In the genomic region with DNA sequence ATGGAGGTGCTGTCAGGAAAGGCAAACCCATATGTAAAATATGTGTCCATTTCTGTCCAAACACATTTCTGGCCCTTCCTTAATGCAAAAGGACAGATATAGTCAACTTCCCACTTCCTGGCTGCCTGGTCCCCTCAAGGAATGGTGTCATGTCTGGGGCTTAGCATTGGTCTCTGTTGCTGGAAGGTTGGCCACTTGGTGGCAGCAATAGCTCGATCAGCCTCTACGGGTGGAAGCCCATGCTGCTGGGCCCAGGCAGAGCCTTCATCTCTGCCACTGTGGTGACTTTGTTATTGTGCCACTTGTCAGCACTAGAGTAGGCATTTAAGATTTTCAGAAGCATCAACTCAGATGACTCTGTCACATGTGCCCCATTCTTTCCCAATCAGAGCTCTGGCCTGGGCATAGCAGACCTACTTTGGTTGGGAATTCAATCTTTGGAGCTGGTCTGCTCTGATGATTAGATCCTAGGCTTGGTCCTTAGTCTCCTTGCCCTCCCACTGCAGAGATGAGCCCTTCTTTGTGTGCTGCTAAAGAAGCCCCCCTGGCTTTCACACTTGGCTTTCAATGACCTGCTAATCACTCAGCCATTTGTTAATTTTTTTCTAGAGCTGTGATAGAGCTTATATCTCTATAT, we compare ENCODE assay signal across 9 cellular contexts. TPM values are rescaled to one million over a fixed set of nuclear protein-coding genes. Genes with fewer than 3 reads are reported as not detected.
A peak's percentile ranks its signal among the peaks of the same experiment; 100 is the strongest.
DNase-seq lines count a peak whose midpoint lies in the region; ATAC-seq and TF ChIP-seq lines count a peak whose summit lies in the region.
"Had no signal": no experiment of that assay in that cellular context is flagged by ENCODE, and none has a peak within 500 bp of the region (broad histone marks: within the 10 kb centered on the region; RNA-seq: fewer than 3 reads in every experiment).

No MANE protein-coding gene starts in this region.

- H3K27ac ChIP-seq in gastrocnemius medialis = no peak overlapping the region
- H3K27ac ChIP-seq: SK-N-MC had no signal

- peak; percentile 59 for ATAC-seq in GM19372 (IDR thresholded peaks at IDR 0.05; ENCODE audit: low read depth, unreplicated experiment)
- peak; percentile 62 to 78 for ATAC-seq in gastrocnemius medialis
- ATAC-seq in HG03378 (IDR thresholded peaks at IDR 0.05; ENCODE audit: unreplicated experiment) = no peak

- TF ChIP-seq POLR2A in gastrocnemius medialis (IDR thresholded peaks at IDR 0.05) = no peak

- no peaks in the 10 kb centered on the region for H3K27me3 ChIP-seq in gastrocnemius medialis

- peak; percentile 44 for DNase-seq in COLO668 (lab: John Stamatoyannopoulos, UW; ENCODE audit: unreplicated experiment)
- peak; percentile 61 to 65 for DNase-seq in Kasumi-1 (lab: John Stamatoyannopoulos, UW)
- DNase-seq in SIG-M5 treated with dmso at 0.1 percent for 504 hours (lab: John Stamatoyannopoulos, UW; ENCODE audit: unreplicated experiment) = peak; percentile 76
- DNase-seq in astrocyte of the spinal cord (ENCODE audit: low read depth, low spot score) = peak; percentile 49
- peak in 44 of 51 donors; percentile 2 to 73 (median 29) for DNase-seq in hypothalamus (lab: John Stamatoyannopoulos, UW)
- peak; percentile 20 to 38 for DNase-seq in gastrocnemius medialis

- no peaks in the 10 kb centered on the region for H3K36me3 ChIP-seq in gastrocnemius medialis

- H3K4me3 ChIP-seq in astrocyte of the spinal cord (ENCODE audit: low read depth, low read length) (no peak overlapping the region), gastrocnemius medialis (no peak overlapping the region)
- H3K4me3 ChIP-seq: SK-N-MC had no signal

- no peaks in the 10 kb centered on the region for H3K9me3 ChIP-seq in gastrocnemius medialis

- H3K4me1 ChIP-seq in gastrocnemius medialis = no peaks in the 10 kb centered on the region

- intact Hi-C loops in gastrocnemius medialis (cut with DNase I; ENCODE audit: low total_unique reads) = loop anchor here (1.0 kb wide), 1 partner anchor 192 kb away; no protein-coding TSS in a partner anchor

- TF ChIP-seq CTCF in astrocyte of the spinal cord (IDR thresholded peaks at IDR 0.05; ENCODE audit: low read depth, low read length) (peak; percentile 83), gastrocnemius medialis (IDR thresholded peaks at IDR 0.05 in 4 of 5, conservative IDR thresholded peaks at IDR 0.05 in 1 of 5) (peak; percentile 44 to 75 (median 63))

- in situ Hi-C loops in astrocyte of the spinal cord (cut with HindIII; ENCODE audit: low sequenced_read_pairs) = no loop called here
- in situ Hi-C loops in gastrocnemius medialis (cut with MboI; ENCODE audit: low sequenced_read_pairs in 4 of 4) = loop anchor here in 2 of 4 donors (5.0 to 10.0 kb wide), 2 partner anchors 105 to 192 kb away; no protein-coding TSS in a partner anchor

RNA-seq across cellular contexts. Expression of a gene that starts 51.0 kb away (rescaled TPM):
- total RNA-seq in gastrocnemius medialis = under 1 TPM in 2 of 4 donors, not detected in 2; 0.35 to 0.81 TPM

RNA-seq across cellular contexts. Expression of a gene that starts 58.5 kb away (rescaled TPM):
- 10 to 100 TPM; 17.3 to 74.7 (median 35.0) TPM for total RNA-seq in gastrocnemius medialis
